Comparison of ENCODE assay signal across 11 cellular contexts in the genomic region with DNA sequence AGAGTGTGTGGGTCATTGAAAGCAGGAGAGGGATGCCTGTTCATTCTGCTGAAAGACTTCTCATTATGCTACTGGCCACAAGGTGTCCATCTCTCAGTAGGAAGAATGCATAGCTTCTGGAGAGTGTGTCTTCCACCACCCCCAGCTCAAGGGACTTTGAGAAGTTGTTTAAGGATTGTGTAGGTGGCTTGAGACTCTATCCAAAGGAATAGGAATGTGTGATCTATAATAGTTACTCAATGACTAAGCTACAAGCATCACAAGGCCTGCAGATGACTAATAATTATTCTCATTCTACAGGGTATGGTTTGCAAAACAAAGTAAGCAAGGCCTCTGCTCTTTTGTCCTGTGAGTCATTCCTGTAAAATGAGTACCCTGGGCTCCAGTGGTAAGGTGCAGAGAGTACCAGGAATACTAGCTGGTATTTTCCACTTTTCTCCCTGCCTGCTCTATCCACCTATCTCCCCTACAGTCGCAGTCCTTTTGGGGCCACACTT.
DNase-seq lines count a peak whose midpoint lies in the region; ATAC-seq and TF ChIP-seq lines count a peak whose summit lies in the region.
"Had no signal": no experiment of that assay in that cellular context is flagged by ENCODE, and none has a peak within 500 bp of the region (broad histone marks: within the 10 kb centered on the region; RNA-seq: fewer than 3 reads in every experiment).

No MANE protein-coding gene starts in this region.

- H3K9ac ChIP-seq in liver (ENCODE audit: low read depth in 1 of 2, low read length in 2 of 2) = no peak overlapping the region

- H3K27ac ChIP-seq in body of pancreas (peak overlapping the region in 1 of 4 donors; percentile 30), liver (ENCODE audit: low read depth in 1 of 2, low read length in 2 of 2) (no peak overlapping the region)

- H3K4me1 ChIP-seq in body of pancreas (no peaks in the 10 kb centered on the region), liver (ENCODE audit: control insufficient read depth in 4 of 4, insufficient read depth in 4 of 4, low read length in 3 of 4) (no peaks in the 10 kb centered on the region)

- intact Hi-C loops in body of pancreas (cut with DNase I) = no loop called here

- H3K9me3 ChIP-seq in body of pancreas (no peaks in the 10 kb centered on the region), liver (ENCODE audit: control insufficient read depth in 4 of 4, low read length in 3 of 4) (no peaks in the 10 kb centered on the region)

- TF ChIP-seq CTCF in body of pancreas (IDR thresholded peaks at IDR 0.05) (peak in 3 of 7 experiments; percentile 12 to 21 (median 12)), liver (IDR thresholded peaks at IDR 0.05; ENCODE audit: low read depth, low read length, missing input control) (no peak)

- TF ChIP-seq POLR2A in body of pancreas (IDR thresholded peaks at IDR 0.05) = no peak

- DNase-seq in AG08395 (ENCODE audit: low spot score) (peak; percentile 88), HS-5 (ENCODE audit: low read depth) (peak; percentile 92), body of pancreas (peak in 1 of 4 donors; percentile 11), NCI-H1092 treated with DMSO at 0.1 percent for 48 hours (lab: John Stamatoyannopoulos, UW) (no peak)
- no peak for DNase-seq in activated CD4-positive, CD25-positive, alpha-beta regulatory T cell treated with anti-CD3 and anti-CD28 coated beads, Interleukin-2, amount 50 U/mL, for 72 hours
- DNase-seq in stimulated activated CD4-positive, alpha-beta T cell treated with anti-CD3 and anti-CD28 coated beads, Interleukin-12 subunit alpha, Interleukin-12 subunit beta, amount 100 ng/mL, for 4 hours = no peak
- DNase-seq: activated CD8-positive, alpha-beta memory T cell treated with anti-CD3 and anti-CD28 coated beads, Interleukin-2, amount 50 U/mL, for 4 hours; DND-41; H7 had no signal

- ATAC-seq in body of pancreas (peak; percentile 71), GM21360 (IDR thresholded peaks at IDR 0.05; ENCODE audit: unreplicated experiment) (no peak)

- no peak overlapping the region for H3K4me3 ChIP-seq in body of pancreas
- H3K4me3 ChIP-seq in liver (ENCODE audit: low read depth in 1 of 3, low read length in 3 of 3) = no peak overlapping the region

- H3K36me3 ChIP-seq in body of pancreas (replicated peaks in 1 of 2; ENCODE audit: insufficient read depth in 1 of 2, low read depth in 2 of 2) (no peaks in the 10 kb centered on the region), liver (ENCODE audit: control insufficient read depth in 4 of 4, insufficient read depth in 3 of 4, low read depth in 1 of 4, low read length in 3 of 4) (no peaks in the 10 kb centered on the region)

- TF ChIP-seq RAD21 in liver (IDR thresholded peaks at IDR 0.05) = peak; percentile 26 to 57

- 90 to 100% methylated on average over 1 of the region's 1 CpG for WGBS in body of pancreas, 2 donors
- WGBS in liver = 90% methylated on average over 1 of the region's 1 CpG

- H3K27me3 ChIP-seq in body of pancreas (no peaks in the 10 kb centered on the region), liver (ENCODE audit: control insufficient read depth in 4 of 4, insufficient read depth in 4 of 4, low read length in 3 of 4) (no peaks in the 10 kb centered on the region)

TF ChIP-seq in liver, 16 proteins besides CTCF, POLR2A, EP300 and RAD21:
- TF ChIP-seq FOXA1 (IDR thresholded peaks at IDR 0.05) = no peak
- TF ChIP-seq FOXA2 (IDR thresholded peaks at IDR 0.05) = no peak
- TF ChIP-seq, protein P1, sequence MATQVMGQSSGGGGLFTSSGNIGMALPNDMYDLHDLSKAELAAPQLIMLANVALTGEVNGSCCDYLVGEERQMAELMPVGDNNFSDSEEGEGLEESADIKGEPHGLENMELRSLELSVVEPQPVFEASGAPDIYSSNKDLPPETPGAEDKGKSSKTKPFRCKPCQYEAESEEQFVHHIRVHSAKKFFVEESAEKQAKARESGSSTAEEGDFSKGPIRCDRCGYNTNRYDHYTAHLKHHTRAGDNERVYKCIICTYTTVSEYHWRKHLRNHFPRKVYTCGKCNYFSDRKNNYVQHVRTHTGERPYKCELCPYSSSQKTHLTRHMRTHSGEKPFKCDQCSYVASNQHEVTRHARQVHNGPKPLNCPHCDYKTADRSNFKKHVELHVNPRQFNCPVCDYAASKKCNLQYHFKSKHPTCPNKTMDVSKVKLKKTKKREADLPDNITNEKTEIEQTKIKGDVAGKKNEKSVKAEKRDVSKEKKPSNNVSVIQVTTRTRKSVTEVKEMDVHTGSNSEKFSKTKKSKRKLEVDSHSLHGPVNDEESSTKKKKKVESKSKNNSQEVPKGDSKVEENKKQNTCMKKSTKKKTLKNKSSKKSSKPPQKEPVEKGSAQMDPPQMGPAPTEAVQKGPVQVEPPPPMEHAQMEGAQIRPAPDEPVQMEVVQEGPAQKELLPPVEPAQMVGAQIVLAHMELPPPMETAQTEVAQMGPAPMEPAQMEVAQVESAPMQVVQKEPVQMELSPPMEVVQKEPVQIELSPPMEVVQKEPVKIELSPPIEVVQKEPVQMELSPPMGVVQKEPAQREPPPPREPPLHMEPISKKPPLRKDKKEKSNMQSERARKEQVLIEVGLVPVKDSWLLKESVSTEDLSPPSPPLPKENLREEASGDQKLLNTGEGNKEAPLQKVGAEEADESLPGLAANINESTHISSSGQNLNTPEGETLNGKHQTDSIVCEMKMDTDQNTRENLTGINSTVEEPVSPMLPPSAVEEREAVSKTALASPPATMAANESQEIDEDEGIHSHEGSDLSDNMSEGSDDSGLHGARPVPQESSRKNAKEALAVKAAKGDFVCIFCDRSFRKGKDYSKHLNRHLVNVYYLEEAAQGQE (IDR thresholded peaks at IDR 0.05) = no peak
- TF ChIP-seq HNF4A (conservative IDR thresholded peaks at IDR 0.05) = peak in 1 of 2 donors; percentile 57
- TF ChIP-seq YY1 (IDR thresholded peaks at IDR 0.05) = no peak
- TF ChIP-seq GABPA (IDR thresholded peaks at IDR 0.05 in 1 of 2, conservative IDR thresholded peaks at IDR 0.05 in 1 of 2) = no peak
- TF ChIP-seq, protein P2, sequence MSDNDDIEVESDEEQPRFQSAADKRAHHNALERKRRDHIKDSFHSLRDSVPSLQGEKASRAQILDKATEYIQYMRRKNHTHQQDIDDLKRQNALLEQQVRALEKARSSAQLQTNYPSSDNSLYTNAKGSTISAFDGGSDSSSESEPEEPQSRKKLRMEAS (IDR thresholded peaks at IDR 0.05) = no peak
- TF ChIP-seq, protein P3, sequence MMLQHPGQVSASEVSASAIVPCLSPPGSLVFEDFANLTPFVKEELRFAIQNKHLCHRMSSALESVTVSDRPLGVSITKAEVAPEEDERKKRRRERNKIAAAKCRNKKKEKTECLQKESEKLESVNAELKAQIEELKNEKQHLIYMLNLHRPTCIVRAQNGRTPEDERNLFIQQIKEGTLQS (IDR thresholded peaks at IDR 0.05) = no peak
- no peak for TF ChIP-seq HNF4G (IDR thresholded peaks at IDR 0.05)
- TF ChIP-seq, protein P4, sequence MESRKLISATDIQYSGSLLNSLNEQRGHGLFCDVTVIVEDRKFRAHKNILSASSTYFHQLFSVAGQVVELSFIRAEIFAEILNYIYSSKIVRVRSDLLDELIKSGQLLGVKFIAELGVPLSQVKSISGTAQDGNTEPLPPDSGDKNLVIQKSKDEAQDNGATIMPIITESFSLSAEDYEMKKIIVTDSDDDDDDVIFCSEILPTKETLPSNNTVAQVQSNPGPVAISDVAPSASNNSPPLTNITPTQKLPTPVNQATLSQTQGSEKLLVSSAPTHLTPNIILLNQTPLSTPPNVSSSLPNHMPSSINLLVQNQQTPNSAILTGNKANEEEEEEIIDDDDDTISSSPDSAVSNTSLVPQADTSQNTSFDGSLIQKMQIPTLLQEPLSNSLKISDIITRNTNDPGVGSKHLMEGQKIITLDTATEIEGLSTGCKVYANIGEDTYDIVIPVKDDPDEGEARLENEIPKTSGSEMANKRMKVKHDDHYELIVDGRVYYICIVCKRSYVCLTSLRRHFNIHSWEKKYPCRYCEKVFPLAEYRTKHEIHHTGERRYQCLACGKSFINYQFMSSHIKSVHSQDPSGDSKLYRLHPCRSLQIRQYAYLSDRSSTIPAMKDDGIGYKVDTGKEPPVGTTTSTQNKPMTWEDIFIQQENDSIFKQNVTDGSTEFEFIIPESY (IDR thresholded peaks at IDR 0.05) = no peak
- TF ChIP-seq EGR1 (IDR thresholded peaks at IDR 0.05; ENCODE audit: low read depth in 2 of 2) = no peak
- peak; percentile 11 to 83 for TF ChIP-seq JUND (IDR thresholded peaks at IDR 0.05)
- no peak for TF ChIP-seq NR2F2 (IDR thresholded peaks at IDR 0.05)
- TF ChIP-seq TAF1 (conservative IDR thresholded peaks at IDR 0.05) = no peak
- TF ChIP-seq RXRA (IDR thresholded peaks at IDR 0.05) = peak in 1 of 2 donors; percentile 15

Comparison
In these comparisons a context has a peak if more than half of its experiments do, and no peak if none do; other contexts are left out.
1. DNase-seq: peak in AG08395 (single experiment) and HS-5 (single experiment); none in activated CD4-positive, CD25-positive, alpha-beta regulatory T cell treated with anti-CD3 and anti-CD28 coated beads, Interleukin-2, amount 50 U/mL, for 72 hours (single experiment), stimulated activated CD4-positive, alpha-beta T cell treated with anti-CD3 and anti-CD28 coated beads, Interleukin-12 subunit alpha, Interleukin-12 subunit beta, amount 100 ng/mL, for 4 hours (single experiment) and NCI-H1092 treated with DMSO at 0.1 percent for 48 hours (single experiment).